In the genomic region with DNA sequence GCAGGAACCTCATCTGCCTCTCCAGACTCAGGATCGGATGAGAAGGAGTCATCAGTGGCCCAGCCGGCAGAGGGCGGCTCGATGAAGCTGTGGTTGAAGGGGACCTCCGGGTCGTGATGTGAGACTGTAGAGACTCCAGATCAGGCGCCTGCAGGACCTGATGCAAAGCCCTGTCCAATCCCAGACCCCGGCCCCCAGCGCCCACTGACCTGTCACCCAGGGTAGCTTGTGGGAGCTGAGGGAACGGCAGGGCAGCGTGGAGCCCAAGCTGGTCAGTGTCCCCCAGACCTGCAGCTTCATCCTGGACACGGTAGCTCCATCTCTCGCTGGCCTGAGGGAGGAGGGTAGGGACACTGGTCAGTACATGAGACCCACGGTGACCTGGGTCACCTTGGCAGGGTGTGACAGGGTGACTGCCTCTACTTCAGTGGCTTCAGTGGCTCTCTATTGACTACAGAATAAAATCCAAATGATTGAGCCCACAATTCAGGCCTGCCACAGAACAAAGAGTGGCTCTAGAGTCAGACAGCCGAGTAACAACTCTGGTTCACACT, we compare ENCODE assay signal across 19 cellular contexts. TPM values are rescaled to one million over a fixed set of nuclear protein-coding genes. Genes with fewer than 3 reads are reported as not detected.
DNase-seq lines count a peak whose midpoint lies in the region; ATAC-seq, FAIRE-seq and TF ChIP-seq lines count a peak whose summit lies in the region.
"Had no signal": no experiment of that assay in that cellular context is flagged by ENCODE, and none has a peak within 500 bp of the region (broad histone marks: within the 10 kb centered on the region; RNA-seq: fewer than 3 reads in every experiment).

No MANE protein-coding gene starts in this region.

- no peak for TF ChIP-seq EP300 in HepG2 (IDR thresholded peaks at IDR 0.05; ENCODE audit: low read depth in 2 of 2, low read length in 2 of 2)
- TF ChIP-seq EP300 in HepG2 (CRISPR knock-in tag; IDR thresholded peaks at IDR 0.05; ENCODE audit: borderline replicate concordance): no peak
- no peak for TF ChIP-seq EP300 in ovary (IDR thresholded peaks at IDR 0.05)

- H3K27me3 ChIP-seq in HepG2 (ENCODE audit: control insufficient read depth in 1 of 2, insufficient read depth in 2 of 2, low read length in 2 of 2) (peaks cover 5 to 44% of the 10 kb centered on the region in 2 experiments; a peak in 4 of 5 replicates), right lobe of liver (no peaks in the 10 kb centered on the region), OCI-LY1 (ENCODE audit: insufficient read depth, low read length) (peaks cover 4% of the 10 kb centered on the region; the same call in 1 of the 2 replicates), ovary (no peaks in the 10 kb centered on the region)
- H3K27me3 ChIP-seq: BE2C had no signal

- no peak overlapping the region for H3K4me2 ChIP-seq in HepG2 (ENCODE audit: low read depth, low read length)
- no peak overlapping the region for H3K4me2 ChIP-seq in OCI-LY1 (ENCODE audit: low read length)

- peak overlapping the region; percentile 51 for H3K4me3 Mint-ChIP-seq in neural crest cell
- no peak overlapping the region for H3K4me3 Mint-ChIP-seq in stimulated activated memory B cell treated with anti-CD40 and anti-IgM and Interleukin-4, amounts not matched to agents 10 μg/mL and 1 μg/mL and 100 μg/mL, for 72 hours
- H3K4me3 Mint-ChIP-seq: CD4-positive, alpha-beta memory T cell; HFFc6 had no signal

- TF ChIP-seq POLR2A in HepG2 (IDR thresholded peaks at IDR 0.05; ENCODE audit: insufficient read depth in 1 of 2, low read depth in 2 of 2, low read length in 2 of 2) (no peak), right lobe of liver (IDR thresholded peaks at IDR 0.05) (no peak), ovary (IDR thresholded peaks at IDR 0.05) (no peak)

- no peak overlapping the region for H2AFZ ChIP-seq in HepG2 (ENCODE audit: low read length)
- H2AFZ ChIP-seq in OCI-LY1 (ENCODE audit: low read length): no peak overlapping the region
- H2AFZ ChIP-seq: GM23248 had no signal

- ATAC-seq in HepG2 (peak; percentile 28), right lobe of liver (no peak)
- ATAC-seq in stimulated activated memory B cell treated with anti-CD40 and anti-IgM and Interleukin-4, amounts not matched to agents 10 μg/mL and 1 μg/mL and 100 μg/mL, for 72 hours: no peak

- H3K9me3 Mint-ChIP-seq in neural crest cell: no peaks in the 10 kb centered on the region
- no peaks in the 10 kb centered on the region for H3K9me3 Mint-ChIP-seq in stimulated activated memory B cell treated with anti-CD40 and anti-IgM and Interleukin-4, amounts not matched to agents 10 μg/mL and 1 μg/mL and 100 μg/mL, for 72 hours
- H3K9me3 Mint-ChIP-seq: CD4-positive, alpha-beta memory T cell; HFFc6 had no signal

- peaks cover 11% of the 10 kb centered on the region for H3K27me3 Mint-ChIP-seq in neural crest cell (ENCODE audit: low read depth)
- no peaks in the 10 kb centered on the region for H3K27me3 Mint-ChIP-seq in stimulated activated memory B cell treated with anti-CD40 and anti-IgM and Interleukin-4, amounts not matched to agents 10 μg/mL and 1 μg/mL and 100 μg/mL, for 72 hours
- H3K27me3 Mint-ChIP-seq: CD4-positive, alpha-beta memory T cell had no signal

- H3K79me2 ChIP-seq in HepG2 (ENCODE audit: insufficient read depth, low read length): no peaks in the 10 kb centered on the region
- H3K79me2 ChIP-seq in OCI-LY1 (ENCODE audit: insufficient read depth, low read length): no peaks in the 10 kb centered on the region

- no peaks in the 10 kb centered on the region for H3F3A ChIP-seq in OCI-LY1 (ENCODE audit: insufficient read depth, low read length)

- H3K9me3 ChIP-seq in HepG2 (ENCODE audit: low read length) (no peaks in the 10 kb centered on the region), right lobe of liver (no peaks in the 10 kb centered on the region), OCI-LY1 (ENCODE audit: low read length) (no peaks in the 10 kb centered on the region), ovary (no peaks in the 10 kb centered on the region)
- H3K9me3 ChIP-seq: BE2C had no signal

- BruUV-seq in HepG2 (replicated peaks; lab: Mats Ljungman, UMichigan): no TSS peak

- POLR2A ChIA-PET in HepG2 (lab: Yijun Ruan, JAX): interaction anchor here (1.0 to 1.2 kb wide), 2 partner anchors 9 to 59 kb away, joined by 3 to 4 read pairs; partner anchors contain the start of gene SLC43A2

- no peaks in the 10 kb centered on the region for H4K20me1 ChIP-seq in HepG2 (ENCODE audit: insufficient read depth, low read length)
- H4K20me1 ChIP-seq in OCI-LY1 (ENCODE audit: insufficient read depth, low read length): no peaks in the 10 kb centered on the region

- no peak for TF ChIP-seq RAD21 in HepG2 (CRISPR knock-in tag; IDR thresholded peaks at IDR 0.05)

- 26% methylated on average over 6 of the region's 15 CpGs for WGBS in HepG2 (ENCODE audit: low lambda C conversion rate)
- WGBS in right lobe of liver (ENCODE audit: insufficient coverage, low coverage, low lambda C conversion rate, missing lambda C conversion rate): 82% methylated on average over 5 of the region's 15 CpGs
- 86 to 87% (median 87%) methylated on average over 15 of the region's 15 CpGs for WGBS in ovary, 3 donors

- TF ChIP-seq CTCF in HepG2 (CRISPR knock-in tag; IDR thresholded peaks at IDR 0.05) (no peak), right lobe of liver (IDR thresholded peaks at IDR 0.05) (no peak), OCI-LY1 (IDR thresholded peaks at IDR 0.05; ENCODE audit: low read length) (peak; percentile 8; the same call in 1 of the 2 replicates), neural crest cell (conservative IDR thresholded peaks at IDR 0.05) (no peak), ovary (IDR thresholded peaks at IDR 0.05) (no peak)

- no peaks in the 10 kb centered on the region for H3K36me3 ChIP-seq in HepG2 (replicated peaks in 1 of 2; ENCODE audit: control insufficient read depth in 1 of 2, insufficient read depth in 2 of 2, low read length in 2 of 2)
- H3K36me3 ChIP-seq in right lobe of liver: peaks cover 0 to 14% (median 3%) of the 10 kb centered on the region in 4 donors
- H3K36me3 ChIP-seq in OCI-LY1 (ENCODE audit: insufficient read depth, low read length): no peaks in the 10 kb centered on the region
- H3K36me3 ChIP-seq in ovary: no peaks in the 10 kb centered on the region
- H3K36me3 ChIP-seq: BE2C had no signal

- no peaks in the 10 kb centered on the region for H3K36me3 Mint-ChIP-seq in neural crest cell (ENCODE audit: low read depth)
- peaks cover 6% of the 10 kb centered on the region for H3K36me3 Mint-ChIP-seq in stimulated activated memory B cell treated with anti-CD40 and anti-IgM and Interleukin-4, amounts not matched to agents 10 μg/mL and 1 μg/mL and 100 μg/mL, for 72 hours
- H3K36me3 Mint-ChIP-seq: CD4-positive, alpha-beta memory T cell had no signal

- H3K27ac ChIP-seq in HepG2 (ENCODE audit: extremely low read length, insufficient read depth, low read length): no peak overlapping the region
- no peak overlapping the region for H3K27ac ChIP-seq in right lobe of liver
- H3K27ac ChIP-seq in OCI-LY1 (ENCODE audit: low read depth, low read length, poor library complexity, severe bottlenecking): no peak overlapping the region
- H3K27ac ChIP-seq in ovary: no peak overlapping the region
- H3K27ac ChIP-seq: C4-2B, GM23248 had no signal

- in situ Hi-C loops in HepG2 (cut with HindIII; ENCODE audit: extremely low pct_ligation_motif_present, low pct_unique_long_range_greater_than_20kb): no loop called here

- intact Hi-C loops in HepG2 (cut with micrococcal nuclease; ENCODE audit: unreplicated experiment) (no loop called here), right lobe of liver (cut with DNase I) (no loop called here), ovary (cut with DNase I) (no loop called here)

- CTCF ChIA-PET in HepG2 (lab: Yijun Ruan, JAX; ENCODE audit: low intra/inter-chr PET ratio, low total read pairs): no interaction called here

- FAIRE-seq in HepG2 (lab: Jason Lieb, UNC): no peak
- no peak for FAIRE-seq in urothelium cell line (lab: Jason Lieb, UNC)
- FAIRE-seq: A204.1, G401.6, GM12891 had no signal

- H3K4me1 ChIP-seq in HepG2 (ENCODE audit: insufficient read depth, low read length) (peaks cover 37% of the 10 kb centered on the region), right lobe of liver (no peaks in the 10 kb centered on the region), OCI-LY1 (ENCODE audit: insufficient read depth, low read length, severe bottlenecking) (peaks cover under 1% of the 10 kb centered on the region), ovary (ENCODE audit: insufficient read depth) (no peaks in the 10 kb centered on the region)
- H3K4me1 ChIP-seq: BE2C had no signal

- H3K4me3 ChIP-seq in HepG2 (replicated peaks in 1 of 3; ENCODE audit: insufficient read depth in 1 of 3, low read depth in 2 of 3, low read length in 3 of 3): no peak overlapping the region
- H3K4me3 ChIP-seq in right lobe of liver: no peak overlapping the region
- no peak overlapping the region for H3K4me3 ChIP-seq in OCI-LY1 (ENCODE audit: low read depth, low read length, poor library complexity, severe bottlenecking)
- no peak overlapping the region for H3K4me3 ChIP-seq in ovary
- H3K4me3 ChIP-seq: GM23248 had no signal

- DNase-seq in HepG2 (ENCODE audit: low spot score) (no peak), right lobe of liver (no peak), neural crest cell (ENCODE audit: low read depth, low spot score) (no peak), urothelium cell line (ENCODE audit: low spot score) (no peak), ovary (no peak), NCI-H1105 (lab: John Stamatoyannopoulos, UW) (no peak)
- DNase-seq: BE2C; CD4-positive, alpha-beta memory T cell; DMS79 treated with DMSO at 0.1 percent for 48 hours; EL; GM23248; HCEC 1CT; HFFc6 had no signal

- no peaks in the 10 kb centered on the region for H3K9me2 ChIP-seq in OCI-LY1 (ENCODE audit: low read depth, low read length)

- no peak overlapping the region for H3K27ac Mint-ChIP-seq in neural crest cell (ENCODE audit: unreplicated experiment)
- peak overlapping the region; percentile 53 for H3K27ac Mint-ChIP-seq in stimulated activated memory B cell treated with anti-CD40 and anti-IgM and Interleukin-4, amounts not matched to agents 10 μg/mL and 1 μg/mL and 100 μg/mL, for 72 hours
- H3K27ac Mint-ChIP-seq: HFFc6 had no signal

- H3K9ac ChIP-seq in HepG2 (ENCODE audit: insufficient read depth, low read depth, low read length): no peak overlapping the region
- H3K9ac ChIP-seq in OCI-LY1 (ENCODE audit: low read length): no peak overlapping the region
- H3K9ac ChIP-seq: GM23248 had no signal

- H3K4me1 Mint-ChIP-seq in neural crest cell: peaks cover 26% of the 10 kb centered on the region
- peaks cover 20% of the 10 kb centered on the region for H3K4me1 Mint-ChIP-seq in stimulated activated memory B cell treated with anti-CD40 and anti-IgM and Interleukin-4, amounts not matched to agents 10 μg/mL and 1 μg/mL and 100 μg/mL, for 72 hours

RNA-seq across cellular contexts. Expression of gene SLC43A2, which starts 8.2 kb away (rescaled TPM):
- 3.3 and 7.3 TPM in 2 replicates for total RNA-seq in HepG2 (2016; rRNA removed; fragmentation: Illumina TruSeq; extraction: Trizol)
- total RNA-seq in HepG2 (2016; cell fraction: cytosol; rRNA removed; fragmentation: Illumina TruSeq; extraction: Trizol; ENCODE audit: low read depth): 0.97 and 1.3 TPM in 2 replicates
- 2.0 and 8.1 TPM in 2 replicates for total RNA-seq in HepG2 (2016; cell fraction: insoluble cytoplasmic fraction; rRNA removed; fragmentation: Illumina TruSeq; extraction: Trizol)
- 4.2 and 4.8 TPM in 2 replicates for total RNA-seq in HepG2 (2016; cell fraction: membrane; rRNA removed; fragmentation: Illumina TruSeq; extraction: Trizol)
- 6.5 and 9.2 TPM in 2 replicates for total RNA-seq in HepG2 (2016; cell fraction: nucleus; rRNA removed; fragmentation: Illumina TruSeq; extraction: Trizol)
- 20.0 and 26.7 TPM in 2 replicates for polyA plus RNA-seq in HepG2 (2011; rRNA removed)
- polyA plus RNA-seq in HepG2 (2011; cell fraction: cytosol; rRNA removed): 24.6 and 32.6 TPM in 2 replicates
- 23.0 and 27.0 TPM in 2 replicates for polyA plus RNA-seq in HepG2 (2011; cell fraction: nucleus; rRNA removed)
- polyA plus RNA-seq in HepG2 (2012): 23.6 and 32.7 TPM in 2 replicates
- polyA plus RNA-seq in HepG2 (2016; cell fraction: cytosol; fragmentation: Illumina TruSeq; extraction: Trizol; ENCODE audit: low read depth): 1.1 and 1.6 TPM in 2 replicates
- 3.0 and 4.3 TPM in 2 replicates for polyA plus RNA-seq in HepG2 (2016; cell fraction: insoluble cytoplasmic fraction; fragmentation: Illumina TruSeq; extraction: Trizol; ENCODE audit: low read depth)
- 2.7 and 2.9 TPM in 2 replicates for polyA plus RNA-seq in HepG2 (2016; cell fraction: membrane; fragmentation: Illumina TruSeq; extraction: Trizol; ENCODE audit: low read depth)
- 12.1 and 13.4 TPM in 2 replicates for polyA plus RNA-seq in HepG2 (2016; cell fraction: nucleus; fragmentation: Illumina TruSeq; extraction: Trizol; ENCODE audit: insufficient read depth, low read depth)
- polyA minus RNA-seq in HepG2 (2011; rRNA and poly(A)+ RNA removed; ENCODE audit: low replicate concordance): 35.9 and 121 TPM in 2 replicates
- polyA minus RNA-seq in HepG2 (2011; cell fraction: cytosol; rRNA and poly(A)+ RNA removed): 22.7 and 26.1 TPM in 2 replicates
- 18.9 and 19.1 TPM in 2 replicates for polyA minus RNA-seq in HepG2 (2011; cell fraction: nucleus; rRNA and poly(A)+ RNA removed)
- 1 to 10 TPM; 1.4 to 8.9 (median 5.1) TPM for total RNA-seq in right lobe of liver
- 13.9 and 15.5 TPM in 2 replicates for total RNA-seq in neural crest cell
- total RNA-seq in ovary: 10 to 100 TPM in 3 of 7 donors, 1 to 10 TPM in 4; 3.5 to 24.6 (median 8.8) TPM
- 1 to 10 TPM; 5.0 to 7.1 TPM for polyA plus RNA-seq in ovary

RNA-seq across cellular contexts. Expression of gene SCARF1, which starts 8.7 kb away (rescaled TPM):
- 0.24 TPM in 1 of 2 replicates, not detected in the other for total RNA-seq in HepG2 (2016; rRNA removed; fragmentation: Illumina TruSeq; extraction: Trizol)
- 0.09 TPM in 1 of 2 replicates, not detected in the other for total RNA-seq in HepG2 (2016; cell fraction: cytosol; rRNA removed; fragmentation: Illumina TruSeq; extraction: Trizol; ENCODE audit: low read depth)
- 0.04 TPM in 1 of 2 replicates, not detected in the other for total RNA-seq in HepG2 (2016; cell fraction: insoluble cytoplasmic fraction; rRNA removed; fragmentation: Illumina TruSeq; extraction: Trizol)
- 0.07 and 0.09 TPM in 2 replicates for total RNA-seq in HepG2 (2016; cell fraction: membrane; rRNA removed; fragmentation: Illumina TruSeq; extraction: Trizol)
- 0.16 and 0.34 TPM in 2 replicates for total RNA-seq in HepG2 (2016; cell fraction: nucleus; rRNA removed; fragmentation: Illumina TruSeq; extraction: Trizol)
- polyA plus RNA-seq in HepG2 (2011; rRNA removed): 0.71 and 0.72 TPM in 2 replicates
- 0.17 and 0.25 TPM in 2 replicates for polyA plus RNA-seq in HepG2 (2011; cell fraction: cytosol; rRNA removed)
- 7.1 and 9.1 TPM in 2 replicates for polyA plus RNA-seq in HepG2 (2011; cell fraction: nucleus; rRNA removed)
- polyA plus RNA-seq in HepG2 (2012): 0.39 and 0.59 TPM in 2 replicates
- polyA plus RNA-seq in HepG2 (2016; cell fraction: cytosol; fragmentation: Illumina TruSeq; extraction: Trizol; ENCODE audit: low read depth): not detected in 2 replicates
- polyA plus RNA-seq in HepG2 (2016; cell fraction: insoluble cytoplasmic fraction; fragmentation: Illumina TruSeq; extraction: Trizol; ENCODE audit: low read depth): not detected in 2 replicates
- not detected in 2 replicates for polyA plus RNA-seq in HepG2 (2016; cell fraction: membrane; fragmentation: Illumina TruSeq; extraction: Trizol; ENCODE audit: low read depth)
- 0.44 and 0.51 TPM in 2 replicates for polyA plus RNA-seq in HepG2 (2016; cell fraction: nucleus; fragmentation: Illumina TruSeq; extraction: Trizol; ENCODE audit: insufficient read depth, low read depth)
- 0.23 and 0.68 TPM in 2 replicates for polyA minus RNA-seq in HepG2 (2011; rRNA and poly(A)+ RNA removed; ENCODE audit: low replicate concordance)
- polyA minus RNA-seq in HepG2 (2011; cell fraction: cytosol; rRNA and poly(A)+ RNA removed): not detected in 2 replicates
- 0.99 and 1.5 TPM in 2 replicates for polyA minus RNA-seq in HepG2 (2011; cell fraction: nucleus; rRNA and poly(A)+ RNA removed)
- total RNA-seq in right lobe of liver: 10 to 100 TPM in 2 of 6 experiments, 1 to 10 TPM in 4; 6.9 to 16.9 (median 8.4) TPM
- 0.42 and 1.1 TPM in 2 replicates for total RNA-seq in neural crest cell
- 10 to 100 TPM in 1 of 7 donors, 1 to 10 TPM in 6; 2.6 to 10.2 (median 5.7) TPM for total RNA-seq in ovary
- 1 to 10 TPM; 1.7 to 6.5 TPM for polyA plus RNA-seq in ovary
- total RNA-seq: GM23248 had no signal

RNA-seq across cellular contexts. Expression of gene RILP, which starts 12.9 kb away (rescaled TPM):
- 4.7 and 6.6 TPM in 2 replicates for total RNA-seq in HepG2 (2016; rRNA removed; fragmentation: Illumina TruSeq; extraction: Trizol)
- total RNA-seq in HepG2 (2016; cell fraction: cytosol; rRNA removed; fragmentation: Illumina TruSeq; extraction: Trizol; ENCODE audit: low read depth): 19.7 and 24.4 TPM in 2 replicates
- 5.0 and 7.1 TPM in 2 replicates for total RNA-seq in HepG2 (2016; cell fraction: insoluble cytoplasmic fraction; rRNA removed; fragmentation: Illumina TruSeq; extraction: Trizol)
- total RNA-seq in HepG2 (2016; cell fraction: membrane; rRNA removed; fragmentation: Illumina TruSeq; extraction: Trizol): 13.1 and 14.3 TPM in 2 replicates
- total RNA-seq in HepG2 (2016; cell fraction: nucleus; rRNA removed; fragmentation: Illumina TruSeq; extraction: Trizol): 3.3 and 3.9 TPM in 2 replicates
- polyA plus RNA-seq in HepG2 (2011; rRNA removed): 8.1 and 9.4 TPM in 2 replicates
- polyA plus RNA-seq in HepG2 (2011; cell fraction: cytosol; rRNA removed): 4.3 and 6.7 TPM in 2 replicates
- polyA plus RNA-seq in HepG2 (2011; cell fraction: nucleus; rRNA removed): 19.2 and 23.3 TPM in 2 replicates
- polyA plus RNA-seq in HepG2 (2012): 4.5 and 5.2 TPM in 2 replicates
- 24.9 and 29.6 TPM in 2 replicates for polyA plus RNA-seq in HepG2 (2016; cell fraction: cytosol; fragmentation: Illumina TruSeq; extraction: Trizol; ENCODE audit: low read depth)
- polyA plus RNA-seq in HepG2 (2016; cell fraction: insoluble cytoplasmic fraction; fragmentation: Illumina TruSeq; extraction: Trizol; ENCODE audit: low read depth): 3.9 and 6.6 TPM in 2 replicates
- 12.1 and 14.0 TPM in 2 replicates for polyA plus RNA-seq in HepG2 (2016; cell fraction: membrane; fragmentation: Illumina TruSeq; extraction: Trizol; ENCODE audit: low read depth)
- polyA plus RNA-seq in HepG2 (2016; cell fraction: nucleus; fragmentation: Illumina TruSeq; extraction: Trizol; ENCODE audit: insufficient read depth, low read depth): 6.7 and 7.6 TPM in 2 replicates
- 5.6 and 7.3 TPM in 2 replicates for polyA minus RNA-seq in HepG2 (2011; rRNA and poly(A)+ RNA removed; ENCODE audit: low replicate concordance)
- polyA minus RNA-seq in HepG2 (2011; cell fraction: cytosol; rRNA and poly(A)+ RNA removed): 5.0 TPM in 2 replicates
- polyA minus RNA-seq in HepG2 (2011; cell fraction: nucleus; rRNA and poly(A)+ RNA removed): 6.0 and 9.0 TPM in 2 replicates
- total RNA-seq in right lobe of liver: 10 to 100 TPM; 14.6 to 47.3 (median 23.9) TPM
- total RNA-seq in neural crest cell: 1.2 and 1.8 TPM in 2 replicates
- total RNA-seq in ovary: 10 to 100 TPM in 1 of 7 donors, 1 to 10 TPM in 6; 3.0 to 11.0 (median 5.7) TPM
- polyA plus RNA-seq in ovary: 1 to 10 TPM; 2.3 to 6.2 TPM

RNA-seq across cellular contexts. Expression of gene PRPF8, which starts 47.9 kb away (rescaled TPM):
- total RNA-seq in HepG2 (2016; rRNA removed; fragmentation: Illumina TruSeq; extraction: Trizol) (112 and 318 TPM in 2 replicates), right lobe of liver (100 to 1,000 TPM in 3 of 6 experiments, 10 to 100 TPM in 3; 79.3 to 116 (median 102) TPM), neural crest cell (449 and 459 TPM in 2 replicates), ovary (100 to 1,000 TPM; 146 to 379 (median 290) TPM)
- 27.9 and 29.6 TPM in 2 replicates for total RNA-seq in HepG2 (2016; cell fraction: cytosol; rRNA removed; fragmentation: Illumina TruSeq; extraction: Trizol; ENCODE audit: low read depth)
- 104 and 284 TPM in 2 replicates for total RNA-seq in HepG2 (2016; cell fraction: insoluble cytoplasmic fraction; rRNA removed; fragmentation: Illumina TruSeq; extraction: Trizol)
- total RNA-seq in HepG2 (2016; cell fraction: membrane; rRNA removed; fragmentation: Illumina TruSeq; extraction: Trizol): 59.5 and 61.6 TPM in 2 replicates
- 124 and 135 TPM in 2 replicates for total RNA-seq in HepG2 (2016; cell fraction: nucleus; rRNA removed; fragmentation: Illumina TruSeq; extraction: Trizol)
- polyA plus RNA-seq in HepG2 (2011; rRNA removed) (179 and 195 TPM in 2 replicates), ovary (100 to 1,000 TPM; 150 to 186 TPM)
- 79.1 and 90.7 TPM in 2 replicates for polyA plus RNA-seq in HepG2 (2011; cell fraction: cytosol; rRNA removed)
- polyA plus RNA-seq in HepG2 (2011; cell fraction: nucleus; rRNA removed): 265 and 296 TPM in 2 replicates
- 129 and 145 TPM in 2 replicates for polyA plus RNA-seq in HepG2 (2012)
- 15.0 and 17.7 TPM in 2 replicates for polyA plus RNA-seq in HepG2 (2016; cell fraction: cytosol; fragmentation: Illumina TruSeq; extraction: Trizol; ENCODE audit: low read depth)
- 300 and 377 TPM in 2 replicates for polyA plus RNA-seq in HepG2 (2016; cell fraction: insoluble cytoplasmic fraction; fragmentation: Illumina TruSeq; extraction: Trizol; ENCODE audit: low read depth)
- 37.4 and 39.7 TPM in 2 replicates for polyA plus RNA-seq in HepG2 (2016; cell fraction: membrane; fragmentation: Illumina TruSeq; extraction: Trizol; ENCODE audit: low read depth)
- 245 and 257 TPM in 2 replicates for polyA plus RNA-seq in HepG2 (2016; cell fraction: nucleus; fragmentation: Illumina TruSeq; extraction: Trizol; ENCODE audit: insufficient read depth, low read depth)
- 401 and 410 TPM in 2 replicates for polyA minus RNA-seq in HepG2 (2011; rRNA and poly(A)+ RNA removed; ENCODE audit: low replicate concordance)
- 275 and 377 TPM in 2 replicates for polyA minus RNA-seq in HepG2 (2011; cell fraction: cytosol; rRNA and poly(A)+ RNA removed)
- 189 and 229 TPM in 2 replicates for polyA minus RNA-seq in HepG2 (2011; cell fraction: nucleus; rRNA and poly(A)+ RNA removed)
